ENCODE assay signal across 16 cellular contexts in the genomic region with DNA sequence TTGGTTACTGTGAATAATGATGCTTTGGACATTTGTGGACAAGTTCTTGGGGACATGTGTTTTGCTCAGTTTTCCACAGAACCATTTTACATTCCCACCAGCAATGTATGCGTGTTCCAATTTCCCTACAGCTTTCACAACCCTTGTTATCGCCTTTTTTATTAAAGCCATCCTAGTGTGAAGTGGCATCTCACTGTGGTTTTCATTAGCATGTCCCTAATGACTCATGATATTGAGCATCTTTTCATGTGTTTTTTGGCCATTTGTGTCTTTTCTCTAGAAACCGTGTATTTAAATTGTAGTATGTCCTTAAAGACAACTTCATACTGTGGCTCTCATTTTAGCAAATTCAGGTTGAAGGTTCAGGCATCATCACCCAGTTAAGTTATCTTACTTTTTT.
A peak's percentile ranks its signal among the peaks of the same experiment; 100 is the strongest.
DNase-seq lines count a peak whose midpoint lies in the region; ATAC-seq, FAIRE-seq and TF ChIP-seq lines count a peak whose summit lies in the region.
"Had no signal": no experiment of that assay in that cellular context is flagged by ENCODE, and none has a peak within 500 bp of the region (broad histone marks: within the 10 kb centered on the region; RNA-seq: fewer than 3 reads in every experiment).

No MANE protein-coding gene starts in this region.

- TSS peak; percentile 34 for BruUV-seq in HepG2 (replicated peaks; lab: Mats Ljungman, UMichigan)

- H3K27me3 Mint-ChIP-seq in activated CD4-positive, alpha-beta memory T cell treated with anti-CD3 and anti-CD28 coated beads, Interleukin-2, amount 10 ng/mL, durations not matched to agents 7 days and 5 days = no peaks in the 10 kb centered on the region
- H3K27me3 Mint-ChIP-seq in natural killer cell treated with Interleukin-12 subunit alpha and Interleukin-12 subunit beta and Interleukin-15 and Interleukin-18, amount 100 ng/mL, for 72 hours = no peaks in the 10 kb centered on the region
- H3K27me3 Mint-ChIP-seq: B cell had no signal

- H3K36me3 ChIP-seq in HepG2 (replicated peaks in 1 of 2; ENCODE audit: control insufficient read depth in 1 of 2, insufficient read depth in 2 of 2, low read length in 2 of 2) = peaks cover 28 to 78% of the 10 kb centered on the region in 2 experiments
- H3K36me3 ChIP-seq in right lobe of liver = no peaks in the 10 kb centered on the region
- no peaks in the 10 kb centered on the region for H3K36me3 ChIP-seq in thyroid gland
- H3K36me3 ChIP-seq in osteoblast (ENCODE audit: insufficient read depth, low read length) = no peaks in the 10 kb centered on the region

- H2AFZ ChIP-seq in HepG2 (ENCODE audit: low read length) = no peak overlapping the region
- no peak overlapping the region for H2AFZ ChIP-seq in osteoblast (ENCODE audit: low read length)
- H2AFZ ChIP-seq: GM23338 had no signal

- CTCF ChIA-PET in HepG2 (lab: Yijun Ruan, JAX; ENCODE audit: low intra/inter-chr PET ratio, low total read pairs) = no interaction called here
- CTCF ChIA-PET in activated CD4-positive, alpha-beta memory T cell treated with anti-CD3 and anti-CD28 coated beads, Interleukin-2, amount 10 ng/mL, durations not matched to agents 7 days and 5 days (lab: Charles Lee) = no interaction called here

- peaks cover 57% of the 10 kb centered on the region for H3K4me1 Mint-ChIP-seq in activated CD4-positive, alpha-beta memory T cell treated with anti-CD3 and anti-CD28 coated beads, Interleukin-2, amount 10 ng/mL, durations not matched to agents 7 days and 5 days
- peaks cover 74 to 76% of the 10 kb centered on the region in 2 donors for H3K4me1 Mint-ChIP-seq in natural killer cell treated with Interleukin-12 subunit alpha and Interleukin-12 subunit beta and Interleukin-15 and Interleukin-18, amount 100 ng/mL, for 72 hours (ENCODE audit: low read depth in 2 of 2)

- H4K20me1 ChIP-seq in HepG2 (ENCODE audit: insufficient read depth, low read length) (peaks cover 6% of the 10 kb centered on the region; the same call in 1 of the 2 replicates), osteoblast (ENCODE audit: insufficient read depth, low read length) (peaks cover 5% of the 10 kb centered on the region)

- no peak overlapping the region for H3K9ac ChIP-seq in HepG2 (ENCODE audit: insufficient read depth, low read depth, low read length)

- no peak overlapping the region for H3K4me3 Mint-ChIP-seq in activated CD4-positive, alpha-beta memory T cell treated with anti-CD3 and anti-CD28 coated beads, Interleukin-2, amount 10 ng/mL, durations not matched to agents 7 days and 5 days
- H3K4me3 Mint-ChIP-seq in natural killer cell treated with Interleukin-12 subunit alpha and Interleukin-12 subunit beta and Interleukin-15 and Interleukin-18, amount 100 ng/mL, for 72 hours = peak overlapping the region; percentile 71
- H3K4me3 Mint-ChIP-seq: B cell, GM23338 had no signal

- no peak overlapping the region for H3K27ac ChIP-seq in HepG2 (ENCODE audit: extremely low read length, insufficient read depth, low read length)
- no peak overlapping the region for H3K27ac ChIP-seq in right lobe of liver
- H3K27ac ChIP-seq in thyroid gland = no peak overlapping the region
- H3K27ac ChIP-seq in osteoblast (ENCODE audit: low read depth, low read length) = no peak overlapping the region

- WGBS in HepG2 (ENCODE audit: low lambda C conversion rate) = 98% methylated on average over 3 of the region's 3 CpGs
- 78% methylated on average over 3 of the region's 3 CpGs for WGBS in right lobe of liver (ENCODE audit: insufficient coverage, low coverage, low lambda C conversion rate, missing lambda C conversion rate)
- WGBS in thyroid gland, 2 donors = 88 to 92% methylated on average over 3 of the region's 3 CpGs

- no peaks in the 10 kb centered on the region for H3K27me3 ChIP-seq in HepG2 (ENCODE audit: control insufficient read depth in 1 of 2, insufficient read depth in 2 of 2, low read length in 2 of 2)
- H3K27me3 ChIP-seq in right lobe of liver = no peaks in the 10 kb centered on the region
- H3K27me3 ChIP-seq in thyroid gland = no peaks in the 10 kb centered on the region
- H3K27me3 ChIP-seq in osteoblast (ENCODE audit: insufficient read depth, low read length) = no peaks in the 10 kb centered on the region
- H3K27me3 ChIP-seq: upper lobe of left lung had no signal

- in situ Hi-C loops in HepG2 (cut with HindIII; ENCODE audit: extremely low pct_ligation_motif_present, low pct_unique_long_range_greater_than_20kb) = no loop called here

- H3K4me1 ChIP-seq in HepG2 (ENCODE audit: insufficient read depth, low read length) (peaks cover 45% of the 10 kb centered on the region), right lobe of liver (peaks cover 0 to 49% (median 24%) of the 10 kb centered on the region in 4 donors), thyroid gland (peaks cover 19 to 26% of the 10 kb centered on the region in 2 donors), osteoblast (ENCODE audit: insufficient read depth, low read length) (peaks cover 21% of the 10 kb centered on the region)

- peak overlapping the region; percentile 50 for H3K27ac Mint-ChIP-seq in activated CD4-positive, alpha-beta memory T cell treated with anti-CD3 and anti-CD28 coated beads, Interleukin-2, amount 10 ng/mL, durations not matched to agents 7 days and 5 days
- peak overlapping the region; percentile 88 to 94 for H3K27ac Mint-ChIP-seq in natural killer cell treated with Interleukin-12 subunit alpha and Interleukin-12 subunit beta and Interleukin-15 and Interleukin-18, amount 100 ng/mL, for 72 hours
- H3K27ac Mint-ChIP-seq: B cell, GM23338 had no signal

- DNase-seq in HepG2 (ENCODE audit: low spot score) = no peak
- DNase-seq in right lobe of liver = no peak
- no peak for DNase-seq in activated CD4-positive, alpha-beta memory T cell treated with anti-CD3 and anti-CD28 coated beads, Interleukin-2, amount 10 ng/mL, durations not matched to agents 7 days and 5 days
- DNase-seq in natural killer cell treated with Interleukin-12 subunit alpha and Interleukin-12 subunit beta and Interleukin-15 and Interleukin-18, amount 100 ng/mL, for 72 hours (ENCODE audit: low spot score) = no peak
- DNase-seq in SIG-M5 treated with dmso at 0.1 percent for 504 hours (lab: John Stamatoyannopoulos, UW; ENCODE audit: unreplicated experiment) = no peak
- DNase-seq in thyroid gland = no peak
- no peak for DNase-seq in osteoblast (ENCODE audit: insufficient read length, low spot score, missing footprints)
- DNase-seq: DMS79; effector CD4-positive, alpha-beta T cell; NCI-H1417 treated with DMSO at 0.1 percent for 48 hours; NCI-H510A; upper lobe of left lung had no signal

- peaks cover 58% of the 10 kb centered on the region for H3K36me3 Mint-ChIP-seq in activated CD4-positive, alpha-beta memory T cell treated with anti-CD3 and anti-CD28 coated beads, Interleukin-2, amount 10 ng/mL, durations not matched to agents 7 days and 5 days (ENCODE audit: low read depth)
- H3K36me3 Mint-ChIP-seq in natural killer cell treated with Interleukin-12 subunit alpha and Interleukin-12 subunit beta and Interleukin-15 and Interleukin-18, amount 100 ng/mL, for 72 hours = peaks cover 10% of the 10 kb centered on the region

- FAIRE-seq in HepG2 (lab: Jason Lieb, UNC) = no peak
- FAIRE-seq: K562 had no signal

- H3K9me3 ChIP-seq in HepG2 (ENCODE audit: low read length) (no peaks in the 10 kb centered on the region), right lobe of liver (no peaks in the 10 kb centered on the region), thyroid gland (no peaks in the 10 kb centered on the region), osteoblast (ENCODE audit: low read depth, low read length) (no peaks in the 10 kb centered on the region)
- H3K9me3 ChIP-seq: upper lobe of left lung had no signal

- intact Hi-C loops in HepG2 (cut with micrococcal nuclease; ENCODE audit: unreplicated experiment) (no loop called here), right lobe of liver (cut with DNase I) (no loop called here), thyroid gland (cut with DNase I) (no loop called here)

- TF ChIP-seq EP300 in HepG2 (IDR thresholded peaks at IDR 0.05; ENCODE audit: low read depth in 2 of 2, low read length in 2 of 2) = no peak
- TF ChIP-seq EP300 in HepG2 (CRISPR knock-in tag; IDR thresholded peaks at IDR 0.05; ENCODE audit: borderline replicate concordance) = no peak

- TF ChIP-seq POLR2A in HepG2 (IDR thresholded peaks at IDR 0.05; ENCODE audit: insufficient read depth in 1 of 2, low read depth in 2 of 2, low read length in 2 of 2) (no peak), right lobe of liver (IDR thresholded peaks at IDR 0.05) (no peak), thyroid gland (IDR thresholded peaks at IDR 0.05) (no peak)

- TF ChIP-seq RAD21 in HepG2 (CRISPR knock-in tag; IDR thresholded peaks at IDR 0.05) = no peak

- ATAC-seq in HepG2 = no peak
- no peak for ATAC-seq in right lobe of liver
- peak; percentile 49 to 66 for ATAC-seq in natural killer cell treated with Interleukin-12 subunit alpha and Interleukin-12 subunit beta and Interleukin-15 and Interleukin-18, amount 100 ng/mL, for 72 hours
- ATAC-seq in HG03159 (IDR thresholded peaks at IDR 0.05; ENCODE audit: unreplicated experiment) = no peak
- ATAC-seq: GM23338, K562 had no signal

- POLR2A ChIA-PET in HepG2 (lab: Yijun Ruan, JAX) = no interaction called here
- POLR2A ChIA-PET in activated CD4-positive, alpha-beta memory T cell treated with anti-CD3 and anti-CD28 coated beads, Interleukin-2, amount 10 ng/mL, durations not matched to agents 7 days and 5 days (lab: Charles Lee) = interaction anchor here (1.8 kb wide), 1 partner anchor 51 kb away, joined by 5 read pairs; no protein-coding TSS in a partner anchor

- no peak overlapping the region for H3K4me2 ChIP-seq in HepG2 (ENCODE audit: low read depth, low read length)
- H3K4me2 ChIP-seq in osteoblast (ENCODE audit: insufficient read depth, low read length) = no peak overlapping the region
- H3K4me2 ChIP-seq: GM23338 had no signal

- no peak overlapping the region for H3K4me3 ChIP-seq in HepG2 (replicated peaks in 1 of 3; ENCODE audit: insufficient read depth in 1 of 3, low read depth in 2 of 3, low read length in 3 of 3)
- no peak overlapping the region for H3K4me3 ChIP-seq in right lobe of liver
- no peak overlapping the region for H3K4me3 ChIP-seq in thyroid gland (replicated peaks in 1 of 3)
- no peak overlapping the region for H3K4me3 ChIP-seq in osteoblast (ENCODE audit: insufficient read depth, low read length)
- H3K4me3 ChIP-seq: GM23338, K562, upper lobe of left lung had no signal

- no peaks in the 10 kb centered on the region for H3K9me3 Mint-ChIP-seq in activated CD4-positive, alpha-beta memory T cell treated with anti-CD3 and anti-CD28 coated beads, Interleukin-2, amount 10 ng/mL, durations not matched to agents 7 days and 5 days
- no peaks in the 10 kb centered on the region for H3K9me3 Mint-ChIP-seq in natural killer cell treated with Interleukin-12 subunit alpha and Interleukin-12 subunit beta and Interleukin-15 and Interleukin-18, amount 100 ng/mL, for 72 hours
- H3K9me3 Mint-ChIP-seq: GM23338 had no signal

- no peak for TF ChIP-seq CTCF in HepG2 (CRISPR knock-in tag; IDR thresholded peaks at IDR 0.05)
- no peak for TF ChIP-seq CTCF in right lobe of liver (IDR thresholded peaks at IDR 0.05)
- TF ChIP-seq CTCF in thyroid gland (IDR thresholded peaks at IDR 0.05) = no peak
- no peak for TF ChIP-seq CTCF in osteoblast (IDR thresholded peaks at IDR 0.05; ENCODE audit: extremely low read depth, low read depth, low read length)

- H3K79me2 ChIP-seq in HepG2 (ENCODE audit: insufficient read depth, low read length) (peaks cover 48% of the 10 kb centered on the region), osteoblast (ENCODE audit: insufficient read depth, low read length) (peaks cover 3% of the 10 kb centered on the region)

Comparison
In these comparisons a context has a peak if more than half of its experiments do, and no peak if none do; other contexts are left out.
1. ATAC-seq: peak in natural killer cell treated with Interleukin-12 subunit alpha and Interleukin-12 subunit beta and Interleukin-15 and Interleukin-18, amount 100 ng/mL, for 72 hours (2 of 2); none in HepG2 (single experiment), right lobe of liver (0 of 4) and HG03159 (single experiment).